15 cellular contexts compared by ENCODE assay signal in genomic region chr12:3170423-3171194, GRCh38.
A peak's percentile ranks its signal among the peaks of the same experiment; 100 is the strongest.
DNase-seq lines count a peak whose midpoint lies in the region; ATAC-seq, FAIRE-seq and TF ChIP-seq lines count a peak whose summit lies in the region.
"Had no signal": no experiment of that assay in that cellular context is flagged by ENCODE, and none has a peak within 500 bp of the region (broad histone marks: within the 10 kb centered on the region; RNA-seq: fewer than 3 reads in every experiment).

No MANE protein-coding gene starts in this region.

- ATAC-seq in A549 = peak; percentile 69 to 80
- no peak for ATAC-seq in HG02759 (IDR thresholded peaks at IDR 0.05; ENCODE audit: unreplicated experiment)
- ATAC-seq: activated CD8-positive, alpha-beta T cell treated with anti-CD3 and anti-CD28 coated beads for 36 hours had no signal

- DNase-seq in A549 (ENCODE audit: low read depth in 1 of 2, low spot score in 1 of 2) = peak; percentile 77 to 84
- peak; percentile 84 for DNase-seq in HS-27A (ENCODE audit: low read depth)
- peak; percentile 85 for DNase-seq in astrocyte of the cerebellum (ENCODE audit: low read depth)
- DNase-seq in islet precursor cell = peak; percentile 91
- no peak for DNase-seq in endothelial cell (ENCODE audit: low spot score)
- no peak for DNase-seq in small intestine
- DNase-seq in occipital lobe (lab: John Stamatoyannopoulos, UW) = no peak
- DNase-seq: activated CD8-positive, alpha-beta T cell treated with anti-CD3 and anti-CD28 coated beads for 36 hours; naive B cell; NCI-H2029 treated with DMSO at 0.1 percent for 48 hours; stimulated activated CD4-positive, alpha-beta T cell treated with anti-CD3 and anti-CD28 coated beads, Interleukin-4, amount 100 ng/mL, for 24 hours; transverse colon had no signal

- no peaks in the 10 kb centered on the region for H3K27me3 ChIP-seq in small intestine (ENCODE audit: control insufficient read depth in 2 of 2, insufficient read depth in 2 of 2, low read length in 2 of 2)
- H3K27me3 ChIP-seq: BLaER1, transverse colon had no signal

- H3K4me3 ChIP-seq in A549 (no peak overlapping the region), astrocyte of the cerebellum (ENCODE audit: low read depth, low read length) (no peak overlapping the region), small intestine (ENCODE audit: low read depth in 1 of 2, low read length in 2 of 2) (no peak overlapping the region)
- H3K4me3 ChIP-seq: BLaER1, SK-N-MC, transverse colon had no signal

- CTCF ChIA-PET in A549 (lab: Yijun Ruan, JAX) = interaction anchor here (1.1 to 5.9 kb wide), 6 partner anchors 8 to 105 kb away, joined by 3 to 40 read pairs (median 4); no protein-coding TSS in a partner anchor

- H3K4me3 Mint-ChIP-seq in endothelial cell (ENCODE audit: unreplicated experiment) = no peak overlapping the region
- H3K4me3 Mint-ChIP-seq: activated CD8-positive, alpha-beta T cell treated with anti-CD3 and anti-CD28 coated beads for 36 hours; naive B cell had no signal

- H3K4me2 ChIP-seq in A549 = peak overlapping the region; percentile 81
- H3K4me2 ChIP-seq: BLaER1 had no signal

- H3K9me3 Mint-ChIP-seq in endothelial cell (ENCODE audit: unreplicated experiment) = no peaks in the 10 kb centered on the region
- H3K9me3 Mint-ChIP-seq: activated CD8-positive, alpha-beta T cell treated with anti-CD3 and anti-CD28 coated beads for 36 hours; naive B cell had no signal

- TF ChIP-seq RAD21 in A549 (conservative IDR thresholded peaks at IDR 0.05 in 1 of 2, IDR thresholded peaks at IDR 0.05 in 1 of 2) = no peak

- TF ChIP-seq CTCF in A549 (IDR thresholded peaks at IDR 0.05) (no peak), astrocyte of the cerebellum (IDR thresholded peaks at IDR 0.05; ENCODE audit: low read depth, low read length, missing control alignments) (no peak), endothelial cell (IDR thresholded peaks at IDR 0.05; ENCODE audit: unreplicated experiment) (no peak)

- TF ChIP-seq EP300 in A549 (IDR thresholded peaks at IDR 0.05) = peak in 1 of 2 experiments; percentile 3; a peak in 1 of 5 replicates

- peak overlapping the region; percentile 78 to 87 for H3K27ac ChIP-seq in A549
- H3K27ac ChIP-seq in small intestine (ENCODE audit: low read depth in 1 of 2, low read length in 1 of 2) = no peak overlapping the region
- H3K27ac ChIP-seq: BLaER1, SK-N-MC, transverse colon had no signal

- H3K9me3 ChIP-seq in A549 (no peaks in the 10 kb centered on the region), small intestine (ENCODE audit: control insufficient read depth, low read depth) (no peaks in the 10 kb centered on the region)
- H3K9me3 ChIP-seq: BLaER1, transverse colon had no signal

- peaks cover 15% of the 10 kb centered on the region for H3K27me3 Mint-ChIP-seq in endothelial cell (ENCODE audit: unreplicated experiment)

- no peak for TF ChIP-seq POLR2A in A549 (IDR thresholded peaks at IDR 0.05; ENCODE audit: low read length)

- in situ Hi-C loops in astrocyte of the cerebellum (cut with HindIII; ENCODE audit: low sequenced_read_pairs) = no loop called here

- POLR2A ChIA-PET in A549 (lab: Yijun Ruan, JAX) = no interaction called here

- no peak overlapping the region for H3K27ac Mint-ChIP-seq in endothelial cell (ENCODE audit: unreplicated experiment)
- H3K27ac Mint-ChIP-seq: activated CD8-positive, alpha-beta T cell treated with anti-CD3 and anti-CD28 coated beads for 36 hours; naive B cell had no signal

- H3K36me3 Mint-ChIP-seq in endothelial cell (ENCODE audit: low read depth, unreplicated experiment) = peaks cover 21% of the 10 kb centered on the region
- H3K36me3 Mint-ChIP-seq: naive B cell had no signal

- peaks cover 55% of the 10 kb centered on the region for H3K4me1 Mint-ChIP-seq in endothelial cell (ENCODE audit: unreplicated experiment)

- no peaks in the 10 kb centered on the region for H3K36me3 ChIP-seq in small intestine (ENCODE audit: control insufficient read depth in 2 of 2, insufficient read depth in 2 of 2, low read length in 2 of 2)
- H3K36me3 ChIP-seq: BLaER1, transverse colon had no signal

- peak; percentile 76 for FAIRE-seq in A549 (lab: Jason Lieb, UNC)
- no peak for FAIRE-seq in small intestine (lab: Jason Lieb, UNC)

- H3K4me1 ChIP-seq in A549 (peaks cover 44% of the 10 kb centered on the region), small intestine (ENCODE audit: control insufficient read depth in 2 of 2, insufficient read depth in 1 of 2, low read depth in 1 of 2, low read length in 1 of 2) (no peaks in the 10 kb centered on the region)
- H3K4me1 ChIP-seq: transverse colon had no signal

- WGBS in A549 (ENCODE audit: missing lambda C conversion rate) = 28% methylated on average over 20 of the region's 20 CpGs
- WGBS in small intestine, 3 donors = 83 to 87% (median 84%) methylated on average over 20 of the region's 20 CpGs

TF ChIP-seq in A549, 52 proteins besides CTCF, POLR2A, EP300 and RAD21 (continues in another document):
- TF ChIP-seq CHD2 (IDR thresholded peaks at IDR 0.05; ENCODE audit: low read length, partially characterized antibody) (no peak), FOSL2 (IDR thresholded peaks at IDR 0.05) (peak; percentile 49; the same call in 1 of the 2 replicates), FOSL2 (CRISPR knock-in tag; IDR thresholded peaks at IDR 0.05) (peak; percentile 83), ELK1 (IDR thresholded peaks at IDR 0.05; ENCODE audit: low read depth, low read length) (no peak), ZFP36 (IDR thresholded peaks at IDR 0.05; ENCODE audit: borderline replicate concordance, partially characterized antibody) (no peak), JUN (IDR thresholded peaks at IDR 0.05) (0 out of 5 replicates have a peak, but pooled peaks of 1 of the 2 experiments have one; percentile 30), CEBPB (IDR thresholded peaks at IDR 0.05) (no peak), RFX5 (IDR thresholded peaks at IDR 0.05) (no peak), JUNB (IDR thresholded peaks at IDR 0.05) (no peak; the same call in 1 of the 2 replicates), NR3C1 (IDR thresholded peaks at IDR 0.05) (no peak), MAFK (IDR thresholded peaks at IDR 0.05; ENCODE audit: partially characterized antibody) (no peak), SMC3 (IDR thresholded peaks at IDR 0.05) (no peak), BCL3 (IDR thresholded peaks at IDR 0.05) (no peak), ATOH8 (CRISPR knock-in tag; IDR thresholded peaks at IDR 0.05; ENCODE audit: low read depth) (peak; percentile 30; the same call in 1 of the 2 replicates), CBX8 (IDR thresholded peaks at IDR 0.05) (no peak), KDM5A (IDR thresholded peaks at IDR 0.05) (no peak), NPAS2 (CRISPR knock-in tag; IDR thresholded peaks at IDR 0.05; ENCODE audit: borderline replicate concordance) (no peak), REST (IDR thresholded peaks at IDR 0.05) (no peak), MAZ (IDR thresholded peaks at IDR 0.05; ENCODE audit: borderline replicate concordance, low read depth, low read length) (no peak)

Comparison
In these comparisons a context has a peak if more than half of its experiments do, and no peak if none do; other contexts are left out.
1. DNase-seq: peak in A549 (2 of 2), HS-27A (single experiment), astrocyte of the cerebellum (single experiment) and islet precursor cell (single experiment); none in endothelial cell (single experiment), small intestine (single experiment) and occipital lobe (single experiment).
2. H3K27ac ChIP-seq: peak in A549 (2 of 2); none in small intestine (0 of 2).